Comparison of ENCODE assay signal across 24 cellular contexts in genomic region chr3:81838455-81838854, GRCh38.
A peak's percentile ranks its signal among the peaks of the same experiment; 100 is the strongest.
DNase-seq lines count a peak whose midpoint lies in the region; ATAC-seq and TF ChIP-seq lines count a peak whose summit lies in the region.
"Had no signal": no experiment of that assay in that cellular context is flagged by ENCODE, and none has a peak within 500 bp of the region (broad histone marks: within the 10 kb centered on the region; RNA-seq: fewer than 3 reads in every experiment).

No MANE protein-coding gene starts in this region.

- H3K4me3 ChIP-seq in left ventricle myocardium inferior: no peak overlapping the region
- no peak overlapping the region for H3K4me3 ChIP-seq in right cardiac atrium (ENCODE audit: low read length)
- no peak overlapping the region for H3K4me3 ChIP-seq in coronary artery
- H3K4me3 ChIP-seq: BLaER1, left lung, sigmoid colon had no signal

- H3K27me3 ChIP-seq in left ventricle myocardium inferior (ENCODE audit: low read depth): no peaks in the 10 kb centered on the region
- no peaks in the 10 kb centered on the region for H3K27me3 ChIP-seq in right cardiac atrium (ENCODE audit: control insufficient read depth, insufficient read depth)
- H3K27me3 ChIP-seq: BLaER1, left lung, sigmoid colon had no signal

- in situ Hi-C loops in KBM-7 (cut with MboI; ENCODE audit: low pct_unique_long_range_greater_than_20kb, low sequenced_read_pairs): no loop called here

- TF ChIP-seq CTCF in left ventricle myocardium inferior (IDR thresholded peaks at IDR 0.05; ENCODE audit: borderline replicate concordance) (no peak), coronary artery (IDR thresholded peaks at IDR 0.05) (no peak)

- H3K27ac ChIP-seq in left ventricle myocardium inferior (replicated peaks): peak overlapping the region; percentile 32
- no peak overlapping the region for H3K27ac ChIP-seq in right cardiac atrium (ENCODE audit: low read length)
- H3K27ac ChIP-seq in cingulate gyrus (ENCODE audit: low read depth, low read length): peak overlapping the region; percentile 16
- no peak overlapping the region for H3K27ac ChIP-seq in coronary artery
- no peak overlapping the region for H3K27ac ChIP-seq in substantia nigra (ENCODE audit: low read depth, low read length, poor library complexity, severe bottlenecking)
- H3K27ac ChIP-seq: BLaER1, epithelial cell of prostate, HL-60, parathyroid adenoma had no signal

- 69% methylated on average over 1 of the region's 1 CpG for WGBS in right cardiac atrium

- H3K4me1 ChIP-seq in left ventricle myocardium inferior (peaks cover 33% of the 10 kb centered on the region), right cardiac atrium (ENCODE audit: control insufficient read depth, insufficient read depth, low read length) (no peaks in the 10 kb centered on the region)
- H3K4me1 ChIP-seq: left lung, parathyroid adenoma had no signal

- ATAC-seq in right cardiac atrium: no peak
- no peak for ATAC-seq in HG02973 (IDR thresholded peaks at IDR 0.05; ENCODE audit: unreplicated experiment)
- no peak for ATAC-seq in left lobe of liver
- ATAC-seq: activated naive CD4-positive, alpha-beta T cell treated with anti-CD3 and anti-CD28 coated beads, Interleukin-2, amount 50 U/mL, for 72 hours; HepG2; left lung had no signal

- DNase-seq in left ventricle myocardium inferior (no peak), right cardiac atrium (no peak), KBM-7 (peak; percentile 57), coronary artery (ENCODE audit: low spot score) (no peak), substantia nigra (lab: John Stamatoyannopoulos, UW) (no peak), left lobe of liver (ENCODE audit: low spot score) (no peak)
- DNase-seq: activated CD4-positive, alpha-beta T cell treated with anti-CD3 and anti-CD28 coated beads, Interleukin-2, amount 10 ng/mL, durations not matched to agents 24 days and 14 days; aorta; central memory CD4-positive, alpha-beta T cell; EL; left lung; midbrain; NCI-H1436 treated with DMSO at 0.1 percent for 48 hours; sigmoid colon; stimulated activated CD4-positive, alpha-beta T cell treated with anti-CD3 and anti-CD28 coated beads, Interleukin-15, amount 100 ng/mL, for 24 hours; stimulated activated CD8-positive, alpha-beta memory T cell treated with anti-CD3 and anti-CD28 coated beads, Interleukin-4, amount 100 ng/mL, for 48 hours had no signal

- no peaks in the 10 kb centered on the region for H3K36me3 ChIP-seq in left ventricle myocardium inferior
- H3K36me3 ChIP-seq: BLaER1, left lung, sigmoid colon had no signal

- intact Hi-C loops in left ventricle myocardium inferior (cut with micrococcal nuclease) (no loop called here), right cardiac atrium (cut with DNase I) (no loop called here)

- H3K9me3 ChIP-seq in left ventricle myocardium inferior (replicated peaks) (no peaks in the 10 kb centered on the region), right cardiac atrium (ENCODE audit: control insufficient read depth, low read length) (no peaks in the 10 kb centered on the region)
- H3K9me3 ChIP-seq: BLaER1, left lung, sigmoid colon had no signal

Comparison
In these comparisons a context has a peak if more than half of its experiments do, and no peak if none do; other contexts are left out.
1. H3K27ac ChIP-seq: peak in left ventricle myocardium inferior (single experiment) and cingulate gyrus (single experiment); none in right cardiac atrium (single experiment), coronary artery (0 of 2) and substantia nigra (single experiment).